ENCODE assay signal across 14 cellular contexts in the genomic region with DNA sequence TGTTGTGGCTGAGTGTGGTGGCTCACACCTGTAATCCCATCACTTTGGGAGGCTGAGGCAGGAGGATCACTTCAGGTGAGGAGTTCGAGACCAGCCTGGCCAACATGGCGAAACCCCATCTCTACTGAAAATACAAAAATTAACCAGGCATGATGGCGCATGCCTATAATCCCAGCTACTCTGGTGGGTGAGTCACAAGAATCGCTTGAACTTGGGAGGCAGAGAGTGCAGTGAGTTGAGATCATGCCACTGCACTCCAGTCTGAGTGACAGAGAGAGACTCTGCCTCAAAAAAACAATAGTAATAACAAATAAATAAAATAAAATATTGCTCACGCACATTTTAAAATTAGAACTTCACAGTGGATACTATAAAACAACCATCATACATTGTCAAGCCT. TPM values are rescaled to one million over a fixed set of nuclear protein-coding genes. Genes with fewer than 3 reads are reported as not detected.
"Had no signal": no experiment of that assay in that cellular context is flagged by ENCODE, and none has a peak within 500 bp of the region (broad histone marks: within the 10 kb centered on the region; RNA-seq: fewer than 3 reads in every experiment).

No MANE protein-coding gene starts in this region.

RNA-seq across cellular contexts. Expression of a gene that starts 30.6 kb away (rescaled TPM):
- total RNA-seq: chondrocyte, colonic mucosa, dermis blood vessel endothelial cell, dermis microvascular lymphatic vessel endothelial cell, endothelial cell of umbilical vein, epithelial cell of proximal tubule, esophagus mucosa, esophagus squamous epithelium, gastrocnemius medialis, glomerular endothelial cell had no signal
- polyA plus RNA-seq: endothelial cell of umbilical vein, fibroblast of lung, heart left ventricle, heart right ventricle had no signal

RNA-seq across cellular contexts. Expression of a gene that starts 38.3 kb away (rescaled TPM):
- total RNA-seq: endothelial cell of umbilical vein, fibroblast of villous mesenchyme, heart right ventricle had no signal
